ENCODE assay signal across 1 cellular context in genomic region chr3:157515398-157515797, GRCh38.
TF ChIP-seq lines count a peak whose summit lies in the region.

No MANE protein-coding gene starts in this region.

TF ChIP-seq in HCT116, 20 proteins besides CTCF, POLR2A, EP300 and RAD21 (continued from another document):
- TF ChIP-seq YY1 (IDR thresholded peaks at IDR 0.05; ENCODE audit: extremely low read depth, insufficient replicate concordance, low read depth, low read length) = no peak
